ENCODE assay signal across 12 cellular contexts in genomic region chr4:67437974-67438713, GRCh38.
A peak's percentile ranks its signal among the peaks of the same experiment; 100 is the strongest.
DNase-seq lines count a peak whose midpoint lies in the region; ATAC-seq and TF ChIP-seq lines count a peak whose summit lies in the region.
"Had no signal": no experiment of that assay in that cellular context is flagged by ENCODE, and none has a peak within 500 bp of the region (broad histone marks: within the 10 kb centered on the region; RNA-seq: fewer than 3 reads in every experiment).

No MANE protein-coding gene starts in this region.

- intact Hi-C loops in Right ventricle myocardium inferior (cut with DNase I) (no loop called here), cardiac septum (cut with DNase I) (no loop called here), left ventricle myocardium inferior (cut with micrococcal nuclease) (no loop called here)

- H3K27ac ChIP-seq in left ventricle myocardium inferior (replicated peaks) = peak overlapping the region; percentile 49
- H3K27ac ChIP-seq in urinary bladder (ENCODE audit: low read depth) = peak overlapping the region; percentile 10
- H3K27ac ChIP-seq: RWPE1, spleen had no signal

- TF ChIP-seq CTCF in astrocyte of the spinal cord (IDR thresholded peaks at IDR 0.05; ENCODE audit: low read depth, low read length) (no peak), left ventricle myocardium inferior (IDR thresholded peaks at IDR 0.05; ENCODE audit: borderline replicate concordance) (no peak), GM13976 (IDR thresholded peaks at IDR 0.05; ENCODE audit: borderline replicate concordance, control extremely low read depth, extremely low read depth, insufficient read depth, missing control alignments) (no peak)

- ATAC-seq in Right ventricle myocardium inferior = peak; percentile 87

- H3K4me3 ChIP-seq in astrocyte of the spinal cord (ENCODE audit: low read depth, low read length) = no peak overlapping the region
- H3K4me3 ChIP-seq in left ventricle myocardium inferior = no peak overlapping the region
- H3K4me3 ChIP-seq in urinary bladder (ENCODE audit: low read depth, low read length) = no peak overlapping the region
- H3K4me3 ChIP-seq: spleen had no signal

- in situ Hi-C loops in astrocyte of the spinal cord (cut with HindIII; ENCODE audit: low sequenced_read_pairs) = no loop called here
- in situ Hi-C loops in GM13976 (cut with MboI; ENCODE audit: low sequenced_read_pairs, unreplicated experiment) = no loop called here

- H3K9me3 ChIP-seq in left ventricle myocardium inferior (replicated peaks) = no peaks in the 10 kb centered on the region
- H3K9me3 ChIP-seq: spleen had no signal

- WGBS in urinary bladder = 25% methylated on average over 2 of the region's 2 CpGs

- DNase-seq in Right ventricle myocardium inferior (ENCODE audit: missing footprints) (no peak), cardiac septum (ENCODE audit: low spot score) (no peak), astrocyte of the spinal cord (ENCODE audit: low read depth, low spot score) (peak; percentile 55), left ventricle myocardium inferior (no peak), mucosa of gallbladder (ENCODE audit: low spot score) (no peak), NCI-H2196 treated with DMSO at 0.1 percent for 48 hours (lab: John Stamatoyannopoulos, UW; ENCODE audit: unreplicated experiment) (no peak), GM13976 (ENCODE audit: low spot score) (no peak)
- DNase-seq: central memory CD4-positive, alpha-beta T cell; spleen; stimulated activated naive CD4-positive, alpha-beta T cell treated with Interleukin-2 at 50 U/mL for 16 hours had no signal

- H3K4me1 ChIP-seq in left ventricle myocardium inferior (no peaks in the 10 kb centered on the region), urinary bladder (ENCODE audit: insufficient read depth) (no peaks in the 10 kb centered on the region)
- H3K4me1 ChIP-seq: spleen had no signal

- no peaks in the 10 kb centered on the region for H3K27me3 ChIP-seq in left ventricle myocardium inferior (ENCODE audit: low read depth)
- H3K27me3 ChIP-seq: spleen had no signal

- H3K36me3 ChIP-seq in left ventricle myocardium inferior (peaks cover 3% of the 10 kb centered on the region), urinary bladder (ENCODE audit: insufficient read depth) (no peaks in the 10 kb centered on the region)
